21 cellular contexts compared by ENCODE assay signal in genomic region chr5:55333811-55334210, GRCh38. TPM values are rescaled to one million over a fixed set of nuclear protein-coding genes. Genes with fewer than 3 reads are reported as not detected.
DNase-seq lines count a peak whose midpoint lies in the region; ATAC-seq, FAIRE-seq and TF ChIP-seq lines count a peak whose summit lies in the region.
"Had no signal": no experiment of that assay in that cellular context is flagged by ENCODE, and none has a peak within 500 bp of the region (broad histone marks: within the 10 kb centered on the region; RNA-seq: fewer than 3 reads in every experiment).

No MANE protein-coding gene starts in this region.

- DNase-seq in HFFc6 (no peak), K562 (ENCODE audit: extremely low read depth in 1 of 4, low spot score in 3 of 4) (no peak), NCI-H2107 (lab: John Stamatoyannopoulos, UW) (no peak), RPMI8226 (no peak)
- DNase-seq in activated naive CD8-positive, alpha-beta T cell treated with anti-CD3 and anti-CD28 coated beads for 36 hours, result no peak
- DNase-seq: 8988T; ACHN; BE2C; C1 segment of cervical spinal cord; CD4-positive, alpha-beta memory T cell; CD4-positive, CD25-positive, alpha-beta regulatory T cell; CD8-positive, alpha-beta memory T cell; COR-L47; DMS79 treated with DMSO at 0.1 percent for 48 hours; GF-D8 had no signal

- H3K4me1 ChIP-seq in K562 (replicated peaks in 1 of 2; ENCODE audit: control insufficient read depth in 2 of 2, insufficient read depth in 2 of 2, low read length in 2 of 2), result peaks cover 0 to 2% of the 10 kb centered on the region in 2 experiments; a peak in 1 of 5 replicates
- H3K4me1 ChIP-seq: BE2C had no signal

- no peaks in the 10 kb centered on the region for H4K20me1 ChIP-seq in K562 (replicated peaks; ENCODE audit: control insufficient read depth, insufficient read depth, low read length)

- no peak for TF ChIP-seq CTCF in HFFc6 (IDR thresholded peaks at IDR 0.05)
- TF ChIP-seq CTCF in K562 (IDR thresholded peaks at IDR 0.05 in 2 of 3, conservative IDR thresholded peaks at IDR 0.05 in 1 of 3; ENCODE audit: insufficient read depth in 2 of 3, low read depth in 1 of 3, low read length in 3 of 3), result no peak

- no peak overlapping the region for H3K4me2 ChIP-seq in K562 (ENCODE audit: insufficient read depth, low read length)
- H3K4me2 ChIP-seq: BLaER1 had no signal

- no peaks in the 10 kb centered on the region for H3K9me1 ChIP-seq in K562 (ENCODE audit: control insufficient read depth, insufficient read depth, low read length)

- H3K36me3 ChIP-seq in K562 (ENCODE audit: control insufficient read depth, insufficient read depth, low read length), result peaks cover 83% of the 10 kb centered on the region

- FAIRE-seq in K562 (lab: Jason Lieb, UNC), result no peak
- FAIRE-seq: A204.1, G401.6, GM12891, GM19239 had no signal

- no peak overlapping the region for H3K27ac ChIP-seq in K562 (ENCODE audit: extremely low read depth, low read depth, low read length)
- H3K27ac ChIP-seq: BLaER1 had no signal

- in situ Hi-C loops in K562 (cut with MboI), result no loop called here

- H3K79me2 ChIP-seq in K562 (ENCODE audit: control insufficient read depth, insufficient read depth, low read length), result peaks cover 89% of the 10 kb centered on the region

- no peaks in the 10 kb centered on the region for H3K27me3 ChIP-seq in K562 (ENCODE audit: control insufficient read depth in 2 of 2, insufficient read depth in 2 of 2, low read length in 2 of 2)
- H3K27me3 ChIP-seq: BE2C, BLaER1 had no signal

- ATAC-seq in K562, result no peak

- peak overlapping the region; percentile 45; the same call in 1 of the 2 replicates for H3K27ac Mint-ChIP-seq in HFFc6
- H3K27ac Mint-ChIP-seq in activated naive CD8-positive, alpha-beta T cell treated with anti-CD3 and anti-CD28 coated beads for 36 hours, result no peak overlapping the region
- H3K27ac Mint-ChIP-seq: CD4-positive, CD25-positive, alpha-beta regulatory T cell had no signal

- no peak overlapping the region for H3K4me3 Mint-ChIP-seq in HFFc6
- no peak overlapping the region for H3K4me3 Mint-ChIP-seq in activated naive CD8-positive, alpha-beta T cell treated with anti-CD3 and anti-CD28 coated beads for 36 hours
- H3K4me3 Mint-ChIP-seq: CD14-positive monocyte; CD4-positive, alpha-beta memory T cell; CD8-positive, alpha-beta memory T cell had no signal

- H3K4me1 Mint-ChIP-seq in HFFc6 (ENCODE audit: low read depth), result peaks cover 12% of the 10 kb centered on the region
- peaks cover 33% of the 10 kb centered on the region for H3K4me1 Mint-ChIP-seq in activated naive CD8-positive, alpha-beta T cell treated with anti-CD3 and anti-CD28 coated beads for 36 hours

- POLR2A ChIA-PET in K562 (lab: Yijun Ruan, JAX), result no interaction called here

- H3K9me3 Mint-ChIP-seq in HFFc6, result no peaks in the 10 kb centered on the region
- no peaks in the 10 kb centered on the region for H3K9me3 Mint-ChIP-seq in activated naive CD8-positive, alpha-beta T cell treated with anti-CD3 and anti-CD28 coated beads for 36 hours
- H3K9me3 Mint-ChIP-seq: CD14-positive monocyte; CD4-positive, alpha-beta memory T cell; CD8-positive, alpha-beta memory T cell had no signal

- H3K9me3 ChIP-seq in K562 (replicated peaks; ENCODE audit: control insufficient read depth, insufficient read depth, low read depth, low read length), result no peaks in the 10 kb centered on the region
- H3K9me3 ChIP-seq: BE2C, BLaER1 had no signal

- H2AFZ ChIP-seq in K562 (ENCODE audit: low read depth, low read length), result no peak overlapping the region

- H3K36me3 Mint-ChIP-seq in HFFc6 (ENCODE audit: low read depth), result peaks cover 36% of the 10 kb centered on the region
- peaks cover 36% of the 10 kb centered on the region for H3K36me3 Mint-ChIP-seq in activated naive CD8-positive, alpha-beta T cell treated with anti-CD3 and anti-CD28 coated beads for 36 hours

- H3K4me3 ChIP-seq in K562, result no peak overlapping the region
- H3K4me3 ChIP-seq: BLaER1 had no signal

- H3K27me3 Mint-ChIP-seq in HFFc6 (ENCODE audit: insufficient read depth), result no peaks in the 10 kb centered on the region
- H3K27me3 Mint-ChIP-seq in activated naive CD8-positive, alpha-beta T cell treated with anti-CD3 and anti-CD28 coated beads for 36 hours, result no peaks in the 10 kb centered on the region
- H3K27me3 Mint-ChIP-seq: CD4-positive, alpha-beta memory T cell; CD4-positive, CD25-positive, alpha-beta regulatory T cell had no signal

- CTCF ChIA-PET in K562 (lab: Yijun Ruan, JAX; ENCODE audit: low intra/inter-chr PET ratio), result no interaction called here

- intact Hi-C loops in K562 (cut with micrococcal nuclease), result no loop called here

- BruUV-seq in K562 (replicated peaks; lab: Mats Ljungman, UMichigan), result no TSS peak

- WGBS in K562 (ENCODE audit: insufficient coverage, low coverage, missing lambda C conversion rate), result 100% methylated on average over 2 of the region's 2 CpGs

- H3K9ac ChIP-seq in K562 (ENCODE audit: insufficient read depth in 1 of 2, low read depth in 2 of 2, low read length in 2 of 2), result no peak overlapping the region
- H3K9ac ChIP-seq: BLaER1 had no signal

- no peak for TF ChIP-seq EP300 in K562 (IDR thresholded peaks at IDR 0.05; ENCODE audit: low read length)

- TF ChIP-seq RAD21 in K562 (CRISPR knock-in tag; conservative IDR thresholded peaks at IDR 0.05 in 1 of 2, IDR thresholded peaks at IDR 0.05 in 1 of 2), result no peak

- no peak for TF ChIP-seq POLR2A in K562 (conservative IDR thresholded peaks at IDR 0.05)

TF ChIP-seq in K562, 482 proteins besides CTCF, POLR2A, EP300 and RAD21:
- TF ChIP-seq HOXB6 (CRISPR knock-in tag; IDR thresholded peaks at IDR 0.05; ENCODE audit: borderline replicate concordance) (no peak), RBM25 (IDR thresholded peaks at IDR 0.05; ENCODE audit: low read depth, low read length, severe bottlenecking) (peak; percentile 43), ZNF316 (IDR thresholded peaks at IDR 0.05) (peak; percentile 50), C11orf30 (IDR thresholded peaks at IDR 0.05; ENCODE audit: low read depth) (0 out of 2 replicates have a peak, but pooled peaks have one; percentile 17), BCOR (IDR thresholded peaks at IDR 0.05) (no peak), ZNF146 (CRISPR knock-in tag; IDR thresholded peaks at IDR 0.05; ENCODE audit: unreplicated experiment) (peak; percentile 87), ILF3 (IDR thresholded peaks at IDR 0.05; ENCODE audit: borderline replicate concordance) (no peak)
TF ChIP-seq in K562: peak in this region for 4.

RNA-seq across cellular contexts. Expression of gene MTREX, which starts 26.0 kb away (rescaled TPM):
- total RNA-seq in HFFc6 (2021; fragmentation: NEBNext Ultra II Directional; extraction: Animal tissue kit (Norgen Biotek cat#: 25700)), result 10 to 100 TPM; 65.1 to 78.2 (median 70.1) TPM
- 49.3 and 185 TPM in 2 replicates for total RNA-seq in K562 (2011; cell fraction: chromatin; rRNA removed; ENCODE audit: low replicate concordance)
- 21.7 and 31.1 TPM in 2 replicates for total RNA-seq in K562 (2011; cell fraction: nucleolus; rRNA removed)
- total RNA-seq in K562 (2011; cell fraction: nucleoplasm; rRNA removed), result 63.9 and 65.7 TPM in 2 replicates
- total RNA-seq in K562 (2014; rRNA removed) (113 and 193 TPM in 2 replicates), K562 (2014; rRNA removed; fragmentation: Illumina TruSeq; extraction: Trizol) (177 and 192 TPM in 2 replicates), K562 (2015; rRNA removed; fragmentation: Illumina TruSeq; extraction: Trizol) (167 and 193 TPM in 2 replicates), K562 (2021) (152 and 153 TPM in 2 replicates)
- polyA plus RNA-seq in K562 (2011; rRNA removed) (72.4 and 116 TPM in 2 replicates), K562 (2014; fragmentation: Illumina TruSeq; extraction: Trizol) (125 and 129 TPM in 2 replicates), K562 (2014; fragmentation: Nextera tagmentation; extraction: Ambion mirVana) (100 to 1,000 TPM in 1 of 2 experiments, 10 to 100 TPM in 1; 52.9 to 101 TPM), K562 (2014; rRNA removed) (114 and 150 TPM in 2 replicates)
- polyA plus RNA-seq in K562 (2011; cell fraction: cytosol; rRNA removed), result 14.1 and 28.7 TPM in 2 replicates
- polyA plus RNA-seq in K562 (2011; cell fraction: nucleus; rRNA removed), result 25.6 and 33.2 TPM in 2 replicates
- polyA plus RNA-seq in K562 (2012), result 58.0 and 106 TPM in 2 replicates
- polyA minus RNA-seq in K562 (2011; rRNA and poly(A)+ RNA removed), result 271 and 298 TPM in 2 replicates
- polyA minus RNA-seq in K562 (2011; cell fraction: cytosol; rRNA and poly(A)+ RNA removed), result 97.8 and 104 TPM in 2 replicates
- 54.3 and 85.9 TPM in 2 replicates for polyA minus RNA-seq in K562 (2011; cell fraction: nucleus; rRNA and poly(A)+ RNA removed)
- 100 to 1,000 TPM in 1 of 2 experiments, 10 to 100 TPM in 1; 96.6 to 107 TPM for total RNA-seq in activated naive CD8-positive, alpha-beta T cell treated with anti-CD3 and anti-CD28 coated beads for 36 hours

RNA-seq across cellular contexts. Expression of gene DHX29, which starts 26.3 kb away (rescaled TPM):
- total RNA-seq in HFFc6 (2021; fragmentation: NEBNext Ultra II Directional; extraction: Animal tissue kit (Norgen Biotek cat#: 25700)), result 10 to 100 TPM; 35.7 to 45.8 (median 41.7) TPM
- total RNA-seq in K562 (2011; cell fraction: chromatin; rRNA removed; ENCODE audit: low replicate concordance), result 9.4 and 39.9 TPM in 2 replicates
- total RNA-seq in K562 (2011; cell fraction: nucleolus; rRNA removed), result 5.0 and 6.7 TPM in 2 replicates
- total RNA-seq in K562 (2011; cell fraction: nucleoplasm; rRNA removed), result 7.9 and 8.0 TPM in 2 replicates
- total RNA-seq in K562 (2014; rRNA removed) (25.0 and 25.6 TPM in 2 replicates), K562 (2014; rRNA removed; fragmentation: Illumina TruSeq; extraction: Trizol) (37.0 and 45.6 TPM in 2 replicates), K562 (2015; rRNA removed; fragmentation: Illumina TruSeq; extraction: Trizol) (36.7 and 42.1 TPM in 2 replicates), K562 (2021) (25.2 and 26.9 TPM in 2 replicates)
- polyA plus RNA-seq in K562 (2011; rRNA removed) (6.3 and 8.5 TPM in 2 replicates), K562 (2014; fragmentation: Illumina TruSeq; extraction: Trizol) (28.4 and 31.0 TPM in 2 replicates), K562 (2014; fragmentation: Nextera tagmentation; extraction: Ambion mirVana) (10 to 100 TPM in 1 of 2 experiments, 1 to 10 TPM in 1; 7.5 to 12.6 TPM), K562 (2014; rRNA removed) (14.0 and 20.6 TPM in 2 replicates)
- 1.8 and 3.4 TPM in 2 replicates for polyA plus RNA-seq in K562 (2011; cell fraction: cytosol; rRNA removed)
- 5.8 and 6.6 TPM in 2 replicates for polyA plus RNA-seq in K562 (2011; cell fraction: nucleus; rRNA removed)
- polyA plus RNA-seq in K562 (2012), result 15.6 and 19.2 TPM in 2 replicates
- polyA minus RNA-seq in K562 (2011; rRNA and poly(A)+ RNA removed), result 12.5 and 18.7 TPM in 2 replicates
- polyA minus RNA-seq in K562 (2011; cell fraction: cytosol; rRNA and poly(A)+ RNA removed), result 7.7 and 9.4 TPM in 2 replicates
- polyA minus RNA-seq in K562 (2011; cell fraction: nucleus; rRNA and poly(A)+ RNA removed), result 5.4 and 9.0 TPM in 2 replicates
- 10 to 100 TPM; 19.1 TPM for total RNA-seq in activated naive CD8-positive, alpha-beta T cell treated with anti-CD3 and anti-CD28 coated beads for 36 hours
